ENCODE assay signal across 7 cellular contexts in the genomic region with DNA sequence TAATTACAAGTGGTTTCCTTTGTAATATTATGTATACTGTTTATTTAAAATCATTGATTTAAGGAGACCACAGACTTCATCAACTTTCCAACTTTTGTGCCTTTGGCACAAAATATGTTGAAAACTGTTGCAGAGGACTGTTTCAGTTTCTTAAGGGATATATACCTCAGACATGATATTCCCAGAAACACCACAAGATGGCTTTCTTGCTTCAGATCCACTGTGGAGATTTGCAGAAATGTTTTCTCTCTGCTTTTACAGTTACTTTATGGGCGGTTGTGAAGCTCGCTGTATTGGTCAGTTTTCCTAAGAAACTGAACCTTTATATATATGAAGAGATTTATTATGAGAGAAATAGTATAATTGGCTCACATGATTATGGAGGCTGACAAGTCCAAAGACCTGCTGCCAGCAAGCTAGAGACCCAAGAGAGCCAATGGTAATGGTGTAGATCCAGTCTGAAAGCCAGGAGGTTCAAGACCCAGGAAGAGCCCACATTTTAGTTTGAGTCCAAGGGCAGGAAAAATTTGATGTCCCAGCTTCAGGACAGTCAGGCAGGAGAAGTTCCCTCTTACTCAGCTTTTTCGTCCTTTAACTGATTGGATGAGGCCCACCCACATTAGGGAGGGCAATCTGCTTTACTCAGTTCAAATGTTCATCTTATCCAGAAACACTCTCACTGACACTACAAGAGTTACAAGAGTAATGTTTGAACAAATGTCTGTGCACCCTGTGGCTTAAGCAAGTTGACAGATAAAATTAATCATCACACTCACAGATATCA. TPM values are rescaled to one million over a fixed set of nuclear protein-coding genes. Genes with fewer than 3 reads are reported as not detected.
A peak's percentile ranks its signal among the peaks of the same experiment; 100 is the strongest.
DNase-seq lines count a peak whose midpoint lies in the region; ATAC-seq and TF ChIP-seq lines count a peak whose summit lies in the region.

No MANE protein-coding gene starts in this region.

- H3F3A ChIP-seq in SK-N-SH (replicated peaks; ENCODE audit: insufficient read depth), result peaks cover 3% of the 10 kb centered on the region

- H3K27ac ChIP-seq in SK-N-SH (ENCODE audit: low read depth in 2 of 2, low read length in 1 of 2) (no peak overlapping the region), foreskin keratinocyte (no peak overlapping the region)

- POLR2A ChIA-PET in SK-N-SH (lab: Yijun Ruan, JAX), result no interaction called here

- H3K9me3 Mint-ChIP-seq in activated T-cell treated with anti-CD3 and anti-CD28 coated beads, Interleukin-2, amount 50 U/mL, for 24 hours, result peaks cover 7% of the 10 kb centered on the region

- 93% methylated on average over 3 of the region's 3 CpGs for WGBS in SK-N-SH (ENCODE audit: low lambda C conversion rate)

- peak; percentile 79 for TF ChIP-seq RAD21 in SK-N-SH (IDR thresholded peaks at IDR 0.05; ENCODE audit: low read length)

- H3K4me2 ChIP-seq in SK-N-SH, result no peak overlapping the region

- no peaks in the 10 kb centered on the region for H3K79me2 ChIP-seq in SK-N-SH (ENCODE audit: insufficient read depth)

- H3K9me2 ChIP-seq in SK-N-SH, result no peaks in the 10 kb centered on the region

- DNase-seq in SK-N-SH (peak; percentile 36), foreskin keratinocyte (peak; percentile 9 to 41), retina (peak; percentile 7)
- DNase-seq in activated T-cell treated with anti-CD3 and anti-CD28 coated beads, Interleukin-2, amount 50 U/mL, for 24 hours, result no peak
- DNase-seq in stimulated activated CD4-positive, alpha-beta T cell treated with anti-CD3 and anti-CD28 coated beads, Interleukin-15, amount 100 ng/mL, for 24 hours, result no peak

- no peak overlapping the region for H3K27ac Mint-ChIP-seq in activated T-cell treated with anti-CD3 and anti-CD28 coated beads, Interleukin-2, amount 50 U/mL, for 24 hours

- peak; percentile 79 for ATAC-seq in HG03378 (IDR thresholded peaks at IDR 0.05; ENCODE audit: unreplicated experiment)
- ATAC-seq in foreskin keratinocyte, result peak; percentile 75

- no peaks in the 10 kb centered on the region for H3K27me3 Mint-ChIP-seq in activated T-cell treated with anti-CD3 and anti-CD28 coated beads, Interleukin-2, amount 50 U/mL, for 24 hours

- TF ChIP-seq CTCF in GM12873 (IDR thresholded peaks at IDR 0.05; ENCODE audit: insufficient read depth, low read depth, low read length, missing control alignments), result peak; percentile 35
- TF ChIP-seq CTCF in SK-N-SH (IDR thresholded peaks at IDR 0.05), result peak; percentile 63
- peak; percentile 80 for TF ChIP-seq CTCF in foreskin keratinocyte (conservative IDR thresholded peaks at IDR 0.05)

- no peak overlapping the region for H3K4me3 ChIP-seq in SK-N-SH (ENCODE audit: low read depth in 2 of 2, low read length in 1 of 2)

- no peaks in the 10 kb centered on the region for H3K9me3 ChIP-seq in SK-N-SH

- CTCF ChIA-PET in SK-N-SH (lab: Yijun Ruan, JAX), result interaction anchor here (0.6 to 4.0 kb wide), 17 partner anchors 9 to 353 kb away, joined by 3 to 73 read pairs (median 3); a partner anchor contains a TSS

- no peak overlapping the region for H3K9ac ChIP-seq in SK-N-SH

- peaks cover 0 to 8% of the 10 kb centered on the region in 2 experiments for H3K36me3 ChIP-seq in SK-N-SH (replicated peaks in 1 of 2; ENCODE audit: control insufficient read depth in 1 of 2, insufficient read depth in 2 of 2, low read length in 1 of 2)

- H3K4me1 ChIP-seq in SK-N-SH (ENCODE audit: control insufficient read depth in 1 of 2, insufficient read depth in 2 of 2, low read depth in 1 of 2, low read length in 1 of 2) (no peaks in the 10 kb centered on the region), foreskin keratinocyte (peaks cover 4% of the 10 kb centered on the region)

- no peaks in the 10 kb centered on the region for H3K36me3 Mint-ChIP-seq in activated T-cell treated with anti-CD3 and anti-CD28 coated beads, Interleukin-2, amount 50 U/mL, for 24 hours (ENCODE audit: low read depth)

- TF ChIP-seq EP300 in SK-N-SH (IDR thresholded peaks at IDR 0.05; ENCODE audit: borderline replicate concordance in 1 of 2, low read depth in 1 of 2, low read length in 1 of 2), result no peak

- no peaks in the 10 kb centered on the region for H3K27me3 ChIP-seq in SK-N-SH (ENCODE audit: insufficient read depth)
- no peaks in the 10 kb centered on the region for H3K27me3 ChIP-seq in foreskin keratinocyte

- H4K20me1 ChIP-seq in SK-N-SH (ENCODE audit: insufficient read depth), result no peaks in the 10 kb centered on the region

- no peaks in the 10 kb centered on the region for H3K4me1 Mint-ChIP-seq in activated T-cell treated with anti-CD3 and anti-CD28 coated beads, Interleukin-2, amount 50 U/mL, for 24 hours (ENCODE audit: low read depth)

- no peak overlapping the region for H3K4me3 Mint-ChIP-seq in activated T-cell treated with anti-CD3 and anti-CD28 coated beads, Interleukin-2, amount 50 U/mL, for 24 hours

- no peak overlapping the region for H2AFZ ChIP-seq in SK-N-SH (ENCODE audit: low read depth)

TF ChIP-seq in SK-N-SH, 30 proteins besides CTCF, POLR2A, EP300 and RAD21:
- TF ChIP-seq FOXJ3 (CRISPR knock-in tag; IDR thresholded peaks at IDR 0.05) (no peak), SMC3 (IDR thresholded peaks at IDR 0.05; ENCODE audit: low read depth, low read length) (peak; percentile 63), FOSL2 (IDR thresholded peaks at IDR 0.05; ENCODE audit: borderline replicate concordance, low read depth) (no peak), MXI1 (IDR thresholded peaks at IDR 0.05; ENCODE audit: low read depth, low read length) (no peak), POLR2AphosphoS5 (IDR thresholded peaks at IDR 0.05; ENCODE audit: low read depth, low read length) (no peak), RXRA (IDR thresholded peaks at IDR 0.05; ENCODE audit: borderline replicate concordance, low read depth) (no peak)

RNA-seq across cellular contexts. Expression of a gene that starts 12.8 kb away (rescaled TPM):
- polyA plus RNA-seq in SK-N-SH (2012; rRNA removed) (4.7 and 4.9 TPM in 2 replicates), foreskin keratinocyte (22.3 and 23.7 TPM in 2 replicates)
- polyA plus RNA-seq in SK-N-SH (2012; cell fraction: cytosol; rRNA removed), result 8.7 and 9.2 TPM in 2 replicates
- polyA plus RNA-seq in SK-N-SH (2012; cell fraction: nucleus; rRNA removed), result 3.0 and 6.7 TPM in 2 replicates
- total RNA-seq in foreskin keratinocyte, result 40.2 and 50.8 TPM in 2 replicates

Comparison
In these comparisons a context has a peak if more than half of its experiments do, and no peak if none do; other contexts are left out.
1. DNase-seq: peak in SK-N-SH (single experiment), foreskin keratinocyte (2 of 2) and retina (single experiment); none in activated T-cell treated with anti-CD3 and anti-CD28 coated beads, Interleukin-2, amount 50 U/mL, for 24 hours (single experiment) and stimulated activated CD4-positive, alpha-beta T cell treated with anti-CD3 and anti-CD28 coated beads, Interleukin-15, amount 100 ng/mL, for 24 hours (single experiment).
2. Peak in every context shown above with its lines, with median percentiles within 50 percentile points of each other: CTCF ChIP-seq.